Comparison of ENCODE assay signal across 19 cellular contexts in genomic region chr10:1651280-1651975, GRCh38.
"Had no signal": no experiment of that assay in that cellular context is flagged by ENCODE, and none has a peak within 500 bp of the region (broad histone marks: within the 10 kb centered on the region; RNA-seq: fewer than 3 reads in every experiment).

No MANE protein-coding gene starts in this region.

- H3K4me1 ChIP-seq: esophagus squamous epithelium, gastroesophageal sphincter, left ventricle myocardium inferior, right atrium auricular region, stomach had no signal

- H3K27me3 ChIP-seq: right atrium auricular region, transverse colon had no signal

- FAIRE-seq: colon, kidney, small intestine, urothelium cell line had no signal

- H3K4me3 ChIP-seq: esophagus squamous epithelium, gastroesophageal sphincter, left ventricle myocardium inferior, lung, right atrium auricular region, stomach, thoracic aorta, transverse colon had no signal

- H3K27ac ChIP-seq: esophagus squamous epithelium, gastroesophageal sphincter, left ventricle myocardium inferior, right atrium auricular region, stomach, thoracic aorta, transverse colon had no signal

- DNase-seq: dermis blood vessel endothelial cell; esophagus squamous epithelium; foreskin fibroblast; kidney; left cardiac atrium; left ventricle myocardium inferior; mesenchymal stem cell; naive B cell; small intestine; stimulated activated CD4-positive, alpha-beta T cell treated with anti-CD3 and anti-CD28 coated beads, Interleukin-12 subunit alpha, Interleukin-12 subunit beta, amount 100 ng/mL, for 4 hours; stimulated activated naive CD4-positive, alpha-beta T cell; stomach; transverse colon had no signal

- H3K36me3 ChIP-seq: esophagus squamous epithelium, gastroesophageal sphincter, left ventricle myocardium inferior, right atrium auricular region, stomach, thoracic aorta, transverse colon had no signal

- H3K9me3 ChIP-seq: esophagus squamous epithelium, gastroesophageal sphincter, left ventricle myocardium inferior, right atrium auricular region, stomach, thoracic aorta, transverse colon had no signal
